In the genomic region with DNA sequence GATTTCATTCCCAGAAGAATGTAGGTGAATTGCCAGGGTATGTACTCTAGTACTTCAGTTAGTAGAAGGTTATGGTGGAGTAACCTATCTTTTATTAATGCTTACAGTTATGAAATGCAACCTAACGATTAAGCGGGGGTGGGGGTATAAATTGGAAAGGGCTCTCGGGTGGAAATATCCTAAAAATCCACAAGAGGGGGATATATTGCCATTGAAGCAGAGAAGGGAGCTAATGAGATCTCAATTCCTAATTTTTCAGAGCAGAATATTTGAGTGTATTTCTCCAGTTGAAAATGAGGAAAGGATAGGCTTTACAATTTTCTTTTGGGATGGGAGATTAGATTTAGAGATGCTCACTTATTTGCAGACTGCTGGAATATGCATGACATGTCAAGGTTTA, we compare ENCODE assay signal across 1 cellular context.
TF ChIP-seq lines count a peak whose summit lies in the region.

No MANE protein-coding gene starts in this region.

TF ChIP-seq in GM23338, 12 proteins besides CTCF, POLR2A, EP300 and RAD21 (continued from another document):
- TF ChIP-seq, protein P1, sequence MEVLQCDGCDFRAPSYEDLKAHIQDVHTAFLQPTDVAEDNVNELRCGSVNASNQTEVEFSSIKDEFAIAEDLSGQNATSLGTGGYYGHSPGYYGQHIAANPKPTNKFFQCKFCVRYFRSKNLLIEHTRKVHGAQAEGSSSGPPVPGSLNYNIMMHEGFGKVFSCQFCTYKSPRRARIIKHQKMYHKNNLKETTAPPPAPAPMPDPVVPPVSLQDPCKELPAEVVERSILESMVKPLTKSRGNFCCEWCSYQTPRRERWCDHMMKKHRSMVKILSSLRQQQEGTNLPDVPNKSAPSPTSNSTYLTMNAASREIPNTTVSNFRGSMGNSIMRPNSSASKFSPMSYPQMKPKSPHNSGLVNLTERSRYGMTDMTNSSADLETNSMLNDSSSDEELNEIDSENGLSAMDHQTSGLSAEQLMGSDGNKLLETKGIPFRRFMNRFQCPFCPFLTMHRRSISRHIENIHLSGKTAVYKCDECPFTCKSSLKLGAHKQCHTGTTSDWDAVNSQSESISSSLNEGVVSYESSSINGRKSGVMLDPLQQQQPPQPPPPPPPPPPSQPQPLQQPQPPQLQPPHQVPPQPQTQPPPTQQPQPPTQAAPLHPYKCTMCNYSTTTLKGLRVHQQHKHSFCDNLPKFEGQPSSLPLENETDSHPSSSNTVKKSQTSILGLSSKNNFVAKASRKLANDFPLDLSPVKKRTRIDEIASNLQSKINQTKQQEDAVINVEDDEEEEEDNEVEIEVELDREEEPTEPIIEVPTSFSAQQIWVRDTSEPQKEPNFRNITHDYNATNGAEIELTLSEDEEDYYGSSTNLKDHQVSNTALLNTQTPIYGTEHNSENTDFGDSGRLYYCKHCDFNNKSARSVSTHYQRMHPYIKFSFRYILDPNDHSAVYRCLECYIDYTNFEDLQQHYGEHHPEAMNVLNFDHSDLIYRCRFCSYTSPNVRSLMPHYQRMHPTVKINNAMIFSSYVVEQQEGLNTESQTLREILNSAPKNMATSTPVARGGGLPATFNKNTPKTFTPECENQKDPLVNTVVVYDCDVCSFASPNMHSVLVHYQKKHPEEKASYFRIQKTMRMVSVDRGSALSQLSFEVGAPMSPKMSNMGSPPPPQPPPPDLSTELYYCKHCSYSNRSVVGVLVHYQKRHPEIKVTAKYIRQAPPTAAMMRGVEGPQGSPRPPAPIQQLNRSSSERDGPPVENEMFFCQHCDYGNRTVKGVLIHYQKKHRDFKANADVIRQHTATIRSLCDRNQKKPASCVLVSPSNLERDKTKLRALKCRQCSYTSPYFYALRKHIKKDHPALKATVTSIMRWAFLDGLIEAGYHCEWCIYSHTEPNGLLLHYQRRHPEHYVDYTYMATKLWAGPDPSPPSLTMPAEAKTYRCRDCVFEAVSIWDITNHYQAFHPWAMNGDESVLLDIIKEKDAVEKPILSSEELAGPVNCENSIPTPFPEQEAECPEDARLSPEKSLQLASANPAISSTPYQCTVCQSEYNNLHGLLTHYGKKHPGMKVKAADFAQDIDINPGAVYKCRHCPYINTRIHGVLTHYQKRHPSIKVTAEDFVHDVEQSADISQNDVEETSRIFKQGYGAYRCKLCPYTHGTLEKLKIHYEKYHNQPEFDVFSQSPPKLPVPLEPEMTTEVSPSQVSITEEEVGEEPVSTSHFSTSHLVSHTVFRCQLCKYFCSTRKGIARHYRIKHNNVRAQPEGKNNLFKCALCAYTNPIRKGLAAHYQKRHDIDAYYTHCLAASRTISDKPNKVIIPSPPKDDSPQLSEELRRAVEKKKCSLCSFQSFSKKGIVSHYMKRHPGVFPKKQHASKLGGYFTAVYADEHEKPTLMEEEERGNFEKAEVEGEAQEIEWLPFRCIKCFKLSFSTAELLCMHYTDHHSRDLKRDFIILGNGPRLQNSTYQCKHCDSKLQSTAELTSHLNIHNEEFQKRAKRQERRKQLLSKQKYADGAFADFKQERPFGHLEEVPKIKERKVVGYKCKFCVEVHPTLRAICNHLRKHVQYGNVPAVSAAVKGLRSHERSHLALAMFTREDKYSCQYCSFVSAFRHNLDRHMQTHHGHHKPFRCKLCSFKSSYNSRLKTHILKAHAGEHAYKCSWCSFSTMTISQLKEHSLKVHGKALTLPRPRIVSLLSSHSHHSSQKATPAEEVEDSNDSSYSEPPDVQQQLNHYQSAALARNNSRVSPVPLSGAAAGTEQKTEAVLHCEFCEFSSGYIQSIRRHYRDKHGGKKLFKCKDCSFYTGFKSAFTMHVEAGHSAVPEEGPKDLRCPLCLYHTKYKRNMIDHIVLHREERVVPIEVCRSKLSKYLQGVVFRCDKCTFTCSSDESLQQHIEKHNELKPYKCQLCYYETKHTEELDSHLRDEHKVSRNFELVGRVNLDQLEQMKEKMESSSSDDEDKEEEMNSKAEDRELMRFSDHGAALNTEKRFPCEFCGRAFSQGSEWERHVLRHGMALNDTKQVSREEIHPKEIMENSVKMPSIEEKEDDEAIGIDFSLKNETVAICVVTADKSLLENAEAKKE (CRISPR knock-in tag; IDR thresholded peaks at IDR 0.05): no peak
- TF ChIP-seq ZNF114 (CRISPR knock-in tag; IDR thresholded peaks at IDR 0.05): no peak
- TF ChIP-seq NANOG (IDR thresholded peaks at IDR 0.05; ENCODE audit: borderline replicate concordance): no peak
- TF ChIP-seq STAT1 (IDR thresholded peaks at IDR 0.05; ENCODE audit: unreplicated experiment): no peak
- no peak for TF ChIP-seq JUNB (IDR thresholded peaks at IDR 0.05; ENCODE audit: unreplicated experiment)
- no peak for TF ChIP-seq CREB1 (CRISPR knock-in tag; IDR thresholded peaks at IDR 0.05; ENCODE audit: low read depth)
- TF ChIP-seq POLR2AphosphoS5 (IDR thresholded peaks at IDR 0.05; ENCODE audit: low read depth): no peak
TF ChIP-seq in GM23338: peak in this region for 0.
